25 cellular contexts compared by ENCODE assay signal in genomic region chr16:54487933-54488332, GRCh38.
"Had no signal": no experiment of that assay in that cellular context is flagged by ENCODE, and none has a peak within 500 bp of the region (broad histone marks: within the 10 kb centered on the region; RNA-seq: fewer than 3 reads in every experiment).

No MANE protein-coding gene starts in this region.

- H3K27ac Mint-ChIP-seq: activated naive CD4-positive, alpha-beta T cell treated with anti-CD3 and anti-CD28 coated beads for 36 hours; activated naive CD8-positive, alpha-beta T cell treated with anti-CD3 and anti-CD28 coated beads, Interleukin-2, amount 10 ng/mL, durations not matched to agents 7 days and 5 days; memory B cell; naive B cell; neural progenitor cell; stimulated activated naive CD8-positive, alpha-beta T cell treated with anti-CD3 and anti-CD28 coated beads, Interleukin-15, Interleukin-2, amounts not matched to agents 100 ng/mL and 50 ng/mL, for 24 hours; T-helper 1 cell treated with Interleukin-12 subunit alpha and Interleukin-12 subunit beta and Interleukin-4 antibody, amounts not matched to agents 30 μg/mL and 1 μg/mL, for 36 hours had no signal

- H3K9me3 ChIP-seq: mucosa of descending colon, tibial nerve had no signal

- H3K4me1 ChIP-seq: neural progenitor cell, tibial nerve had no signal

- H3K27ac ChIP-seq: coronary artery, epithelial cell of prostate, neural progenitor cell, skin epidermis, tibial nerve had no signal

- H3K4me3 Mint-ChIP-seq: activated naive CD4-positive, alpha-beta T cell treated with anti-CD3 and anti-CD28 coated beads for 36 hours; activated naive CD8-positive, alpha-beta T cell treated with anti-CD3 and anti-CD28 coated beads, Interleukin-2, amount 10 ng/mL, durations not matched to agents 7 days and 5 days; activated T-cell treated with anti-CD3 and anti-CD28 coated beads, Interleukin-2, amount 50 U/mL, for 4 hours; memory B cell; naive B cell; neural progenitor cell; stimulated activated naive CD8-positive, alpha-beta T cell treated with anti-CD3 and anti-CD28 coated beads, Interleukin-15, Interleukin-2, amounts not matched to agents 100 ng/mL and 50 ng/mL, for 24 hours; T-helper 1 cell treated with Interleukin-12 subunit alpha and Interleukin-12 subunit beta and Interleukin-4 antibody, amounts not matched to agents 30 μg/mL and 1 μg/mL, for 36 hours had no signal

- H3K4me1 Mint-ChIP-seq: activated naive CD8-positive, alpha-beta T cell treated with anti-CD3 and anti-CD28 coated beads, Interleukin-2, amount 10 ng/mL, durations not matched to agents 7 days and 5 days; memory B cell; naive B cell had no signal

- H3K36me3 ChIP-seq: neural progenitor cell, tibial nerve had no signal

- H3K4me3 ChIP-seq: coronary artery, mucosa of descending colon, neural progenitor cell, skin epidermis, tibial nerve had no signal

- H3K9me3 Mint-ChIP-seq: activated naive CD4-positive, alpha-beta T cell treated with anti-CD3 and anti-CD28 coated beads for 36 hours; activated naive CD8-positive, alpha-beta T cell treated with anti-CD3 and anti-CD28 coated beads, Interleukin-2, amount 10 ng/mL, durations not matched to agents 7 days and 5 days; memory B cell; neural progenitor cell; stimulated activated naive CD8-positive, alpha-beta T cell treated with anti-CD3 and anti-CD28 coated beads, Interleukin-15, Interleukin-2, amounts not matched to agents 100 ng/mL and 50 ng/mL, for 24 hours had no signal

- H3K36me3 Mint-ChIP-seq: activated naive CD8-positive, alpha-beta T cell treated with anti-CD3 and anti-CD28 coated beads, Interleukin-2, amount 10 ng/mL, durations not matched to agents 7 days and 5 days; memory B cell; naive B cell; neural progenitor cell had no signal

- H3K27me3 Mint-ChIP-seq: activated naive CD8-positive, alpha-beta T cell treated with anti-CD3 and anti-CD28 coated beads, Interleukin-2, amount 10 ng/mL, durations not matched to agents 7 days and 5 days; memory B cell; naive B cell had no signal

- ATAC-seq: activated T-cell treated with anti-CD3 and anti-CD28 coated beads, Interleukin-2, amount 50 U/mL, for 4 hours; mucosa of descending colon had no signal

- H3K27me3 ChIP-seq: neural progenitor cell, tibial nerve had no signal

- DNase-seq: activated CD4-positive, alpha-beta T cell treated with anti-CD3 and anti-CD28 coated beads for 4 hours; activated CD4-positive, alpha-beta T cell treated with anti-CD3 and anti-CD28 coated beads, Interleukin-2, amount 50 U/mL, for 48 hours; activated CD4-positive, CD25-positive, alpha-beta regulatory T cell; activated CD8-positive, alpha-beta memory T cell treated with anti-CD3 and anti-CD28 coated beads, Interleukin-2, amount 50 U/mL, for 48 hours; activated effector memory CD4-positive, alpha-beta T cell treated with Interleukin-2 at 50 U/mL for 16 hours; activated naive CD4-positive, alpha-beta T cell treated with anti-CD3 and anti-CD28 coated beads for 36 hours; activated naive CD8-positive, alpha-beta T cell treated with anti-CD3 and anti-CD28 coated beads, Interleukin-2, amount 10 ng/mL, durations not matched to agents 7 days and 5 days; activated T-cell treated with anti-CD3 and anti-CD28 coated beads, Interleukin-2, amount 50 U/mL, for 4 hours; amniotic stem cell; cerebellar nuclear complex; foreskin fibroblast; hippocampal formation; kidney glomerular epithelial cell; mucosa of descending colon; naive B cell; stimulated activated CD4-positive, alpha-beta T cell treated with anti-CD3 and anti-CD28 coated beads, Interleukin-1b, Interleukin-23, amount 100 ng/mL, for 48 hours; T1000 had no signal
